ENCODE assay signal across 20 cellular contexts in the genomic region with DNA sequence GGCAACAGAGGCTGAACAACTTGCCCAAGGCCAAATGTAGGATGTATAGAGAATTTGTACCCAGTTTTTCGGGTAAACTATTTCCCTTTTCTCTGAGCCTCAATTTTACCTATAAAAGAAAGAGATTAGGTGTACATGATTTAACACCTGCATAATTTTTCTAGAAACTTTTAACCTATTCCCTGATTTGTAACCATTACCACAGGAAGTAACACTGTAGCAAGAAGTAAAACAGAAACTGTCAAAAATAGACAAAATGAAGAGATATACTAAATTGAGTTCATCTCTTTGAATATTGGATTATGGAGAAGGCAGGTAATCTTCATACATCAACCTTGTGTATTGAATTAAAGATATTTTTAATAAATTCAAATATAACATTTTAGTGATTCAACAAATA.
DNase-seq lines count a peak whose midpoint lies in the region; ATAC-seq and TF ChIP-seq lines count a peak whose summit lies in the region.
"Had no signal": no experiment of that assay in that cellular context is flagged by ENCODE, and none has a peak within 500 bp of the region (broad histone marks: within the 10 kb centered on the region; RNA-seq: fewer than 3 reads in every experiment).

No MANE protein-coding gene starts in this region.

- H3K9me3 ChIP-seq in OCI-LY3 (ENCODE audit: insufficient read depth, low read length): no peaks in the 10 kb centered on the region
- H3K9me3 ChIP-seq: BE2C, SJSA1 had no signal

- no peaks in the 10 kb centered on the region for H3K79me2 ChIP-seq in OCI-LY3 (ENCODE audit: low read length)

- peaks cover 9% of the 10 kb centered on the region for H3K4me1 ChIP-seq in OCI-LY3 (ENCODE audit: low read length)
- H3K4me1 ChIP-seq: BE2C, SJSA1 had no signal

- H4K20me1 ChIP-seq in OCI-LY3 (ENCODE audit: insufficient read depth, low read length): no peaks in the 10 kb centered on the region

- H3K4me2 ChIP-seq in OCI-LY3 (ENCODE audit: low read length): 0 out of 2 replicates have a peak overlapping the region, but pooled peaks have one; percentile 10

- no peak overlapping the region for H3K9ac ChIP-seq in OCI-LY3 (ENCODE audit: low read length)

- H3K36me3 ChIP-seq in OCI-LY3 (replicated peaks; ENCODE audit: low read depth, low read length): no peaks in the 10 kb centered on the region
- H3K36me3 ChIP-seq: BE2C, SJSA1 had no signal

- DNase-seq in cerebellar cortex (ENCODE audit: low spot score) (no peak), cortex of kidney (lab: John Stamatoyannopoulos, UW) (no peak)
- DNase-seq in stimulated activated CD4-positive, alpha-beta T cell treated with anti-CD3 and anti-CD28 coated beads, Interleukin-2, amount 100 ng/mL, for 24 hours: no peak
- DNase-seq: activated CD4-positive, alpha-beta T cell treated with anti-CD3 and anti-CD28 coated beads for 48 hours; activated naive CD8-positive, alpha-beta T cell treated with anti-CD3 and anti-CD28 coated beads for 36 hours; activated T-cell treated with anti-CD3 and anti-CD28 coated beads for 4 hours; BE2C; DMS53; effector memory CD4-positive, alpha-beta T cell; HFFc6; NCI-H1694 treated with DMSO at 0.1 percent for 48 hours; NCI-H446 treated with DMSO at 0.1 percent for 48 hours; stimulated activated naive CD4-positive, alpha-beta T cell; T-helper 9 cell had no signal

- H3K27me3 ChIP-seq in OCI-LY3 (ENCODE audit: low read depth, low read length): no peaks in the 10 kb centered on the region
- H3K27me3 ChIP-seq: BE2C had no signal

- H3K27ac ChIP-seq in OCI-LY3 (ENCODE audit: low read length): no peak overlapping the region
- H3K27ac ChIP-seq: SJSA1 had no signal

- no peak overlapping the region for H3K4me3 ChIP-seq in OCI-LY3 (ENCODE audit: low read length)
- H3K4me3 ChIP-seq: SJSA1 had no signal

- TF ChIP-seq CTCF in OCI-LY3 (IDR thresholded peaks at IDR 0.05; ENCODE audit: low read depth, low read length): no peak

- no peak overlapping the region for H2AFZ ChIP-seq in OCI-LY3 (ENCODE audit: low read depth, low read length)

- ATAC-seq in GM19035 (IDR thresholded peaks at IDR 0.05; ENCODE audit: unreplicated experiment) (peak; percentile 33), GM21576 (IDR thresholded peaks at IDR 0.05; ENCODE audit: unreplicated experiment) (peak; percentile 47), HG03064 (IDR thresholded peaks at IDR 0.05; ENCODE audit: low read depth, unreplicated experiment) (peak; percentile 33)
- ATAC-seq: left lobe of liver had no signal
